Comparison of ENCODE assay signal across 1 cellular context in the genomic region with DNA sequence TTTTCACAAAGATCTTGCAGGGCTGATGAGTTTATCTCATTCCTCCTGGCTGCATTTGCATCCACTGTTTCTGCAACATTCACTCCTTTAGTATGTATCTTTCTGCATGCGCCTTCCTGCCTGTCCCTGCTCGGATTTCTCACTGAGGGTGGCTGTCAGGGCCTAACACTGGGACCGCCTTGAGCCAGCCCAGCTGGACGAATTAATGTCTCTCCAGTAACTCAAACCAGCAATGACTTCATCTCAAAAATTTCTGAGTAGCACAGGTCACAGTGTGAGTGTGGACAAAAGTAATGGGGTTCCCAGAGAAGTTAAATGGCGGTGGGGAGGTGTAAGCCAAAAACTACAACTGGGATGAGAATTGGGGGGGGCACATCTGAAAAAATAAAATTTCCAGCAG.
TF ChIP-seq lines count a peak whose summit lies in the region.

No MANE protein-coding gene starts in this region.

TF ChIP-seq in IMR-90, 13 proteins besides CTCF, POLR2A, EP300 and RAD21:
- TF ChIP-seq MAFK (IDR thresholded peaks at IDR 0.05; ENCODE audit: low read depth, low read length), result no peak
- no peak for TF ChIP-seq MAZ (IDR thresholded peaks at IDR 0.05; ENCODE audit: borderline replicate concordance, low read depth, low read length)
- TF ChIP-seq CHD1 (IDR thresholded peaks at IDR 0.05; ENCODE audit: low read depth, low read length), result no peak
- TF ChIP-seq NFE2L2 (IDR thresholded peaks at IDR 0.05; ENCODE audit: low read depth, low read length), result no peak
- TF ChIP-seq FOS (IDR thresholded peaks at IDR 0.05; ENCODE audit: low read depth, low read length), result no peak
- no peak for TF ChIP-seq MXI1 (IDR thresholded peaks at IDR 0.05; ENCODE audit: borderline replicate concordance, low read depth, low read length)
- TF ChIP-seq RCOR1 (IDR thresholded peaks at IDR 0.05; ENCODE audit: insufficient replicate concordance, low read length), result no peak
- no peak for TF ChIP-seq SMC3 (IDR thresholded peaks at IDR 0.05; ENCODE audit: low read depth, low read length)
- TF ChIP-seq BHLHE40 (IDR thresholded peaks at IDR 0.05; ENCODE audit: low read depth, low read length), result no peak
- TF ChIP-seq RFX5 (IDR thresholded peaks at IDR 0.05; ENCODE audit: low read depth, low read length), result no peak
- TF ChIP-seq, protein P1, sequence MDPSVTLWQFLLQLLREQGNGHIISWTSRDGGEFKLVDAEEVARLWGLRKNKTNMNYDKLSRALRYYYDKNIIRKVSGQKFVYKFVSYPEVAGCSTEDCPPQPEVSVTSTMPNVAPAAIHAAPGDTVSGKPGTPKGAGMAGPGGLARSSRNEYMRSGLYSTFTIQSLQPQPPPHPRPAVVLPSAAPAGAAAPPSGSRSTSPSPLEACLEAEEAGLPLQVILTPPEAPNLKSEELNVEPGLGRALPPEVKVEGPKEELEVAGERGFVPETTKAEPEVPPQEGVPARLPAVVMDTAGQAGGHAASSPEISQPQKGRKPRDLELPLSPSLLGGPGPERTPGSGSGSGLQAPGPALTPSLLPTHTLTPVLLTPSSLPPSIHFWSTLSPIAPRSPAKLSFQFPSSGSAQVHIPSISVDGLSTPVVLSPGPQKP (IDR thresholded peaks at IDR 0.05; ENCODE audit: borderline replicate concordance, low read depth, low read length), result no peak
- TF ChIP-seq, protein P2, sequence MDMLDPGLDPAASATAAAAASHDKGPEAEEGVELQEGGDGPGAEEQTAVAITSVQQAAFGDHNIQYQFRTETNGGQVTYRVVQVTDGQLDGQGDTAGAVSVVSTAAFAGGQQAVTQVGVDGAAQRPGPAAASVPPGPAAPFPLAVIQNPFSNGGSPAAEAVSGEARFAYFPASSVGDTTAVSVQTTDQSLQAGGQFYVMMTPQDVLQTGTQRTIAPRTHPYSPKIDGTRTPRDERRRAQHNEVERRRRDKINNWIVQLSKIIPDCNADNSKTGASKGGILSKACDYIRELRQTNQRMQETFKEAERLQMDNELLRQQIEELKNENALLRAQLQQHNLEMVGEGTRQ (IDR thresholded peaks at IDR 0.05; ENCODE audit: low read depth, low read length), result no peak
- no peak for TF ChIP-seq CEBPB (IDR thresholded peaks at IDR 0.05; ENCODE audit: low read depth, low read length)
TF ChIP-seq in IMR-90: peak in this region for 0.
